Comparison of ENCODE assay signal across 17 cellular contexts in genomic region chr22:45885171-45885840, GRCh38.
A peak's percentile ranks its signal among the peaks of the same experiment; 100 is the strongest.
DNase-seq lines count a peak whose midpoint lies in the region; ATAC-seq, FAIRE-seq and TF ChIP-seq lines count a peak whose summit lies in the region.
"Had no signal": no experiment of that assay in that cellular context is flagged by ENCODE, and none has a peak within 500 bp of the region (broad histone marks: within the 10 kb centered on the region; RNA-seq: fewer than 3 reads in every experiment).

No MANE protein-coding gene starts in this region.

- POLR2A ChIA-PET in CD4-positive, alpha-beta memory T cell (lab: Charles Lee; ENCODE audit: partially characterized antibody), result no interaction called here

- TF ChIP-seq CTCF in heart left ventricle (IDR thresholded peaks at IDR 0.05) (no peak), right atrium auricular region (IDR thresholded peaks at IDR 0.05) (no peak), upper lobe of right lung (IDR thresholded peaks at IDR 0.05) (no peak), BE2C (IDR thresholded peaks at IDR 0.05; ENCODE audit: low read depth, low read length) (no peak)

- H3K27me3 Mint-ChIP-seq in CD4-positive, alpha-beta memory T cell, result peaks cover 15 to 27% of the 10 kb centered on the region in 2 donors

- no peaks in the 10 kb centered on the region for H3K36me3 Mint-ChIP-seq in CD4-positive, alpha-beta memory T cell
- H3K36me3 Mint-ChIP-seq: CD8-positive, alpha-beta T cell had no signal

- no peak overlapping the region for H3K4me3 Mint-ChIP-seq in CD4-positive, alpha-beta memory T cell
- H3K4me3 Mint-ChIP-seq: CD8-positive, alpha-beta T cell had no signal

- H3K4ac ChIP-seq in neuronal stem cell (ENCODE audit: low read length), result peak overlapping the region; percentile 61

- no peak overlapping the region for H3K27ac ChIP-seq in heart left ventricle
- H3K27ac ChIP-seq in right atrium auricular region, result no peak overlapping the region
- H3K27ac ChIP-seq in neuronal stem cell (replicated peaks; ENCODE audit: low read length), result no peak overlapping the region
- no peak overlapping the region for H3K27ac ChIP-seq in upper lobe of right lung
- no peak overlapping the region for H3K27ac ChIP-seq in CD4-positive, alpha-beta memory T cell (ENCODE audit: low read depth, low read length)

- peaks cover 6% of the 10 kb centered on the region for H3K79me1 ChIP-seq in neuronal stem cell (ENCODE audit: low read depth, low read length)

- H3K23ac ChIP-seq in neuronal stem cell (ENCODE audit: low read depth, low read length, poor library complexity), result no peak overlapping the region

- no peak overlapping the region for H3K27ac Mint-ChIP-seq in CD4-positive, alpha-beta memory T cell
- H3K27ac Mint-ChIP-seq: CD8-positive, alpha-beta T cell had no signal

- peak overlapping the region; percentile 98 for H2BK12ac ChIP-seq in neuronal stem cell (ENCODE audit: low read length)

- peak overlapping the region; percentile 100 for H2BK120ac ChIP-seq in neuronal stem cell (ENCODE audit: low read depth, low read length)

- H4K91ac ChIP-seq in neuronal stem cell (ENCODE audit: low read depth, low read length, poor library complexity), result no peak overlapping the region

- 70 to 79% (median 74%) methylated on average over 13 to 16 of the region's 16 CpGs for WGBS in heart left ventricle, 4 donors
- no CpG with 5 or more reads among the region's 16 CpGs for WGBS in neuronal stem cell (ENCODE audit: extremely low coverage in 2 of 2, insufficient read length in 2 of 2, insufficient replicate concordance in 1 of 2), 2 donors

- H3K4me1 Mint-ChIP-seq in CD4-positive, alpha-beta memory T cell, result no peaks in the 10 kb centered on the region

- CTCF ChIA-PET in CD4-positive, alpha-beta memory T cell (lab: Charles Lee; ENCODE audit: partially characterized antibody), result no interaction called here

- peak overlapping the region; percentile 38 for H3K14ac ChIP-seq in neuronal stem cell (ENCODE audit: low read length)

- H3K4me3 ChIP-seq in heart left ventricle, result no peak overlapping the region
- H3K4me3 ChIP-seq in right atrium auricular region, result no peak overlapping the region
- H3K4me3 ChIP-seq in neuronal stem cell (ENCODE audit: low read length in 2 of 2), result no peak overlapping the region
- no peak overlapping the region for H3K4me3 ChIP-seq in upper lobe of right lung
- H3K4me3 ChIP-seq in CD4-positive, alpha-beta memory T cell (ENCODE audit: low read length in 2 of 2), result no peak overlapping the region
- no peak overlapping the region for H3K4me3 ChIP-seq in BE2C (ENCODE audit: low read depth, low read length)

- peak overlapping the region; percentile 21 for H3K9ac ChIP-seq in neuronal stem cell (ENCODE audit: low read depth, low read length, poor library complexity)

- peak overlapping the region; percentile 96 for H3K18ac ChIP-seq in neuronal stem cell (ENCODE audit: low read length)

- H3K4me1 ChIP-seq in heart left ventricle (peaks cover 0 to 38% (median 8%) of the 10 kb centered on the region in 12 donors), right atrium auricular region (peaks cover 0 to 27% of the 10 kb centered on the region in 2 donors), neuronal stem cell (ENCODE audit: control insufficient read depth in 2 of 2, insufficient read depth in 1 of 2, low read depth in 1 of 2, low read length in 2 of 2) (peaks cover 44 to 52% of the 10 kb centered on the region in 2 donors), upper lobe of right lung (peaks cover 4% of the 10 kb centered on the region), BE2C (peaks cover 25% of the 10 kb centered on the region)
- no peaks in the 10 kb centered on the region for H3K4me1 ChIP-seq in CD4-positive, alpha-beta memory T cell (ENCODE audit: insufficient read depth, low read length)

- H3K9me3 ChIP-seq in heart left ventricle (no peaks in the 10 kb centered on the region), right atrium auricular region (no peaks in the 10 kb centered on the region), neuronal stem cell (replicated peaks in 1 of 2; ENCODE audit: control insufficient read depth in 2 of 2, insufficient read depth in 1 of 2, low read depth in 1 of 2, low read length in 2 of 2) (peaks cover 0 to 6% of the 10 kb centered on the region in 2 donors), upper lobe of right lung (no peaks in the 10 kb centered on the region), BE2C (no peaks in the 10 kb centered on the region)
- H3K9me3 ChIP-seq in CD4-positive, alpha-beta memory T cell (ENCODE audit: control insufficient read depth in 1 of 2, low read length in 2 of 2), result no peaks in the 10 kb centered on the region

- H4K8ac ChIP-seq in neuronal stem cell (ENCODE audit: low read depth, low read length), result peak overlapping the region; percentile 65

- no peak for TF ChIP-seq POLR2A in heart left ventricle (IDR thresholded peaks at IDR 0.05)

- H2BK15ac ChIP-seq in neuronal stem cell (ENCODE audit: low read length), result peak overlapping the region; percentile 100

- H2AK5ac ChIP-seq in neuronal stem cell (ENCODE audit: low read depth, low read length), result peak overlapping the region; percentile 100

- no peak for FAIRE-seq in GM19239 (lab: Jason Lieb, UNC)
- FAIRE-seq: D721Med, G401.6, GM12892, HTR-8/SVneo had no signal

- peaks cover 5 to 54% (median 15%) of the 10 kb centered on the region in 9 donors for H3K27me3 ChIP-seq in heart left ventricle
- no peaks in the 10 kb centered on the region for H3K27me3 ChIP-seq in right atrium auricular region
- H3K27me3 ChIP-seq in neuronal stem cell (ENCODE audit: control insufficient read depth in 3 of 3, insufficient read depth in 3 of 3, low read depth in 1 of 3, low read length in 3 of 3), result peaks cover 0 to 35% (median 3%) of the 10 kb centered on the region in 3 experiments
- H3K27me3 ChIP-seq in upper lobe of right lung, result peaks cover 45% of the 10 kb centered on the region
- H3K27me3 ChIP-seq in CD4-positive, alpha-beta memory T cell (ENCODE audit: insufficient read depth, low read length), result no peaks in the 10 kb centered on the region
- peaks cover 3% of the 10 kb centered on the region; the same call in 1 of the 2 replicates for H3K27me3 ChIP-seq in BE2C

- H3K9me3 Mint-ChIP-seq in CD4-positive, alpha-beta memory T cell, result peaks cover 0 to 4% (median 0%) of the 10 kb centered on the region in 8 donors
- H3K9me3 Mint-ChIP-seq: CD8-positive, alpha-beta T cell had no signal

- peak overlapping the region; percentile 87 for H2BK5ac ChIP-seq in neuronal stem cell (ENCODE audit: low read length)

- peak overlapping the region; percentile 91 for H2AFZ ChIP-seq in neuronal stem cell (ENCODE audit: low read length)

- intact Hi-C loops in heart left ventricle (cut with DNase I) (no loop called here), upper lobe of right lung (cut with DNase I) (no loop called here)
- intact Hi-C loops in CD4-positive, alpha-beta memory T cell (cut with micrococcal nuclease), result no loop called here

- peak in 3 of 5 donors; percentile 13 to 51 (median 24) for DNase-seq in heart left ventricle
- no peak for DNase-seq in right atrium auricular region (ENCODE audit: low spot score)
- peak; percentile 43 for DNase-seq in ecto neural progenitor cell (ENCODE audit: low spot score)
- DNase-seq in neuronal stem cell (ENCODE audit: low spot score), result no peak
- peak; percentile 50 for DNase-seq in upper lobe of right lung
- DNase-seq in CD4-positive, alpha-beta memory T cell, result no peak
- no peak for DNase-seq in BE2C
- no peak for DNase-seq in GM19239 (ENCODE audit: insufficient read length, low spot score)
- DNase-seq: CD8-positive, alpha-beta T cell; DMS79 treated with DMSO at 0.1 percent for 48 hours; NCI-H146; NCI-H226; NCI-H526 treated with DMSO at 0.1 percent for 48 hours had no signal

- no peaks in the 10 kb centered on the region for H3K36me3 ChIP-seq in heart left ventricle
- H3K36me3 ChIP-seq in right atrium auricular region, result no peaks in the 10 kb centered on the region
- peaks cover 0 to 2% of the 10 kb centered on the region in 2 donors for H3K36me3 ChIP-seq in neuronal stem cell (replicated peaks in 1 of 2; ENCODE audit: control insufficient read depth in 2 of 2, insufficient read depth in 2 of 2, low read length in 2 of 2)
- no peaks in the 10 kb centered on the region for H3K36me3 ChIP-seq in upper lobe of right lung
- H3K36me3 ChIP-seq in CD4-positive, alpha-beta memory T cell (ENCODE audit: insufficient read depth, low read length), result no peaks in the 10 kb centered on the region
- H3K36me3 ChIP-seq in BE2C, result no peaks in the 10 kb centered on the region

- no peak overlapping the region for H3K4me2 ChIP-seq in neuronal stem cell (ENCODE audit: insufficient read depth, low read length, poor library complexity, severe bottlenecking)

- ATAC-seq in heart left ventricle (no peak), upper lobe of right lung (no peak)
- ATAC-seq: CD8-positive, alpha-beta T cell had no signal

Comparison
In these comparisons a context has a peak if more than half of its experiments do, and no peak if none do; other contexts are left out.
1. DNase-seq: peak in heart left ventricle (3 of 5), ecto neural progenitor cell (single experiment) and upper lobe of right lung (single experiment); none in right atrium auricular region (single experiment), neuronal stem cell (single experiment), CD4-positive, alpha-beta memory T cell (0 of 5), BE2C (single experiment) and GM19239 (single experiment).